In the genomic region with DNA sequence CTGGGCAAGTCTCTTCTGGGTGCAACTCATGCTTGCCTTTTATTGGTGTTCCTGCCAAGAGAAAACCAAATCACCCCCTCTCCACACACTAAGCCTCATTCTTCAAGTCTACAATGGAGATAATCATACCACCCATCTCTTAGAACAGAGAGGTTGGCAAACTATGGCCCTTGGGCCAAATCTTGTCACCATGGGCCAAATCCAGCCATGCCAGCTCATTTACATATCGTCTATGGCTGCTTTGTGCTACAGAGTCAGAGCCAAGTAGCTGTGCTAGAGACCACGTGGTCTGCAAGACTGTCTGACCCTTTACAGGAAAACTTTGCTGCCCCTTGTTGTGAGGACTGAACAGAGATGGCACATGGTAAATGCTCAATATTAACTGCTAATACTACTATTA, we compare ENCODE assay signal across 19 cellular contexts.
DNase-seq lines count a peak whose midpoint lies in the region; ATAC-seq and TF ChIP-seq lines count a peak whose summit lies in the region.
"Had no signal": no experiment of that assay in that cellular context is flagged by ENCODE, and none has a peak within 500 bp of the region (broad histone marks: within the 10 kb centered on the region; RNA-seq: fewer than 3 reads in every experiment).

No MANE protein-coding gene starts in this region.

- H2BK5ac ChIP-seq in trophoblast cell (ENCODE audit: low read depth, low read length, poor library complexity): no peak overlapping the region

- ATAC-seq in activated T-cell treated with anti-CD3 and anti-CD28 coated beads, Interleukin-2, amount 50 U/mL, for 72 hours (replicated peaks in 1 of 2): no peak
- ATAC-seq in HG02938 (IDR thresholded peaks at IDR 0.05; ENCODE audit: unreplicated experiment) (no peak), HG03439 (IDR thresholded peaks at IDR 0.05; ENCODE audit: unreplicated experiment) (no peak), GM21717 (IDR thresholded peaks at IDR 0.05; ENCODE audit: unreplicated experiment) (no peak)

- no peaks in the 10 kb centered on the region for H3K36me3 Mint-ChIP-seq in activated T-cell treated with anti-CD3 and anti-CD28 coated beads, Interleukin-2, amount 50 U/mL, for 72 hours (ENCODE audit: insufficient read depth in 2 of 2)

- no peak for TF ChIP-seq POLR2A in erythroblast (IDR thresholded peaks at IDR 0.05; ENCODE audit: low read length)

- no peak overlapping the region for H3K27ac ChIP-seq in trophoblast cell (ENCODE audit: low read depth, low read length)
- H3K27ac ChIP-seq: 22Rv1, C4-2B, Peyer's patch had no signal

- no peak overlapping the region for H3K4me3 Mint-ChIP-seq in activated T-cell treated with anti-CD3 and anti-CD28 coated beads, Interleukin-2, amount 50 U/mL, for 72 hours

- WGBS in trophoblast cell (ENCODE audit: extremely low coverage, insufficient coverage, insufficient read length): no CpG with 5 or more reads among the region's 2 CpGs

- H2BK120ac ChIP-seq in trophoblast cell (ENCODE audit: insufficient read depth, low read length, poor library complexity): no peak overlapping the region

- H2AFZ ChIP-seq in trophoblast cell (ENCODE audit: insufficient read depth, low read length, poor library complexity): no peak overlapping the region

- peaks cover 0 to 2% of the 10 kb centered on the region in 2 experiments for H3K4me1 ChIP-seq in trophoblast cell (ENCODE audit: control insufficient read depth in 1 of 2, insufficient read depth in 2 of 2, low read length in 2 of 2)
- H3K4me1 ChIP-seq: Peyer's patch had no signal

- peak overlapping the region; percentile 21 for H3K27ac Mint-ChIP-seq in activated T-cell treated with anti-CD3 and anti-CD28 coated beads, Interleukin-2, amount 50 U/mL, for 72 hours

- peak overlapping the region; percentile 11 for H3K14ac ChIP-seq in trophoblast cell (ENCODE audit: low read length)

- H4K12ac ChIP-seq in trophoblast cell (ENCODE audit: low read depth, low read length): no peak overlapping the region

- H2BK12ac ChIP-seq in trophoblast cell (ENCODE audit: low read length): no peak overlapping the region

- no peak overlapping the region for H3K18ac ChIP-seq in trophoblast cell (ENCODE audit: low read length)

- no peak overlapping the region for H3K4me3 ChIP-seq in trophoblast cell (ENCODE audit: low read depth, low read length)
- H3K4me3 ChIP-seq: Peyer's patch had no signal

- H3K9me3 Mint-ChIP-seq in activated T-cell treated with anti-CD3 and anti-CD28 coated beads, Interleukin-2, amount 50 U/mL, for 72 hours: peaks cover 0 to 6% of the 10 kb centered on the region in 2 donors

- peaks cover 1% of the 10 kb centered on the region for H3K9me3 ChIP-seq in trophoblast cell (ENCODE audit: insufficient read depth, low read depth, low read length)
- H3K9me3 ChIP-seq: Peyer's patch had no signal

- no peak overlapping the region for H4K91ac ChIP-seq in trophoblast cell (ENCODE audit: low read depth, low read length)

- no peaks in the 10 kb centered on the region for H3K36me3 ChIP-seq in trophoblast cell (ENCODE audit: control insufficient read depth in 1 of 2, insufficient read depth in 2 of 2, low read length in 2 of 2)
- H3K36me3 ChIP-seq: Peyer's patch had no signal

- H3K4ac ChIP-seq in trophoblast cell (ENCODE audit: low read depth, low read length): no peak overlapping the region

- H3K79me1 ChIP-seq in trophoblast cell (ENCODE audit: low read length): peaks cover 3% of the 10 kb centered on the region

- no peak overlapping the region for H3K4me2 ChIP-seq in trophoblast cell (ENCODE audit: low read length)

- no peak overlapping the region for H4K8ac ChIP-seq in trophoblast cell (ENCODE audit: low read depth, low read length)

- H3K79me2 ChIP-seq in trophoblast cell (ENCODE audit: control insufficient read depth, insufficient read depth, low read length, poor library complexity): no peaks in the 10 kb centered on the region

- H3K9ac ChIP-seq in trophoblast cell (ENCODE audit: low read length): no peak overlapping the region

- no peaks in the 10 kb centered on the region for H3K27me3 ChIP-seq in trophoblast cell (ENCODE audit: insufficient read depth, low read length)
- H3K27me3 ChIP-seq: Peyer's patch had no signal

- H3K4me1 Mint-ChIP-seq in activated T-cell treated with anti-CD3 and anti-CD28 coated beads, Interleukin-2, amount 50 U/mL, for 72 hours (ENCODE audit: low read depth): no peaks in the 10 kb centered on the region

- peaks cover 43% of the 10 kb centered on the region for H3K27me3 Mint-ChIP-seq in activated T-cell treated with anti-CD3 and anti-CD28 coated beads, Interleukin-2, amount 50 U/mL, for 72 hours (ENCODE audit: low read depth)

- no peak overlapping the region for H2AK5ac ChIP-seq in trophoblast cell (ENCODE audit: low read length)

- no peak overlapping the region for H3K23ac ChIP-seq in trophoblast cell (ENCODE audit: low read length)

- DNase-seq in activated T-cell treated with anti-CD3 and anti-CD28 coated beads, Interleukin-2, amount 50 U/mL, for 72 hours: no peak
- DNase-seq in activated T-cell treated with anti-CD3 and anti-CD28 coated beads for 4 hours: no peak
- peak; percentile 86 to 92 for DNase-seq in hippocampal formation (lab: John Stamatoyannopoulos, UW)
- DNase-seq in trophoblast cell: no peak
- DNase-seq in erythroblast (lab: John Stamatoyannopoulos, UW): no peak
- DNase-seq: COR-L47, DMS153, EL, H7, IMR-90, NCI-H1417 treated with DMSO at 0.1 percent for 48 hours, NCI-H2029 treated with DMSO at 0.1 percent for 48 hours, Peyer's patch, SHP77 treated with DMSO at 0.1 percent for 48 hours had no signal

Comparison
In these comparisons a context has a peak if more than half of its experiments do, and no peak if none do; other contexts are left out.
1. DNase-seq: peak in hippocampal formation (2 of 2); none in activated T-cell treated with anti-CD3 and anti-CD28 coated beads, Interleukin-2, amount 50 U/mL, for 72 hours (0 of 2), activated T-cell treated with anti-CD3 and anti-CD28 coated beads for 4 hours (single experiment), trophoblast cell (0 of 2) and erythroblast (0 of 2).